In genomic region chr1:157910270-157910669, GRCh38 we compare ENCODE assay signal across 34 cellular contexts.
"Had no signal": no experiment of that assay in that cellular context is flagged by ENCODE, and none has a peak within 500 bp of the region (broad histone marks: within the 10 kb centered on the region; RNA-seq: fewer than 3 reads in every experiment).

No MANE protein-coding gene starts in this region.

- H3K36me3 ChIP-seq: adrenal gland, ascending aorta, brain microvascular endothelial cell, breast epithelium, cardiac muscle cell had no signal

- H3K4me1 ChIP-seq: adrenal gland, ascending aorta, body of pancreas, breast epithelium had no signal

- H3K27me3 ChIP-seq: adrenal gland, ascending aorta, body of pancreas, brain microvascular endothelial cell, breast epithelium, cardiac muscle cell had no signal

- ATAC-seq: activated naive CD4-positive, alpha-beta T cell treated with anti-CD3 and anti-CD28 coated beads, Interleukin-2, amount 50 U/mL, for 72 hours; activated naive CD8-positive, alpha-beta T cell treated with anti-CD3 and anti-CD28 coated beads, Interleukin-2, amount 50 U/mL, for 24 hours; activated T-cell treated with anti-CD3 and anti-CD28 coated beads, Interleukin-2, amount 50 U/mL, for 4 hours; activated T-cell treated with anti-CD3 and anti-CD28 coated beads, Interleukin-2, amount 50 U/mL, for 72 hours; activated T-helper 17 cell treated with anti-CD3 and anti-CD28 coated beads, Interleukin-2, amount 50 U/mL, for 72 hours; body of pancreas had no signal

- DNase-seq: activated effector memory CD4-positive, alpha-beta T cell treated with anti-CD3 and anti-CD28 coated beads, Interleukin-2, amount 50 U/mL, for 16 hours; activated effector memory CD4-positive, alpha-beta T cell treated with Interleukin-2 at 50 U/mL for 16 hours; activated gamma-delta T cell; activated gamma-delta T cell treated with Interleukin-2 at 50 U/mL for 16 hours; activated naive CD4-positive, alpha-beta T cell; activated naive CD4-positive, alpha-beta T cell treated with anti-CD3 and anti-CD28 coated beads for 36 hours; activated naive CD4-positive, alpha-beta T cell treated with anti-CD3 and anti-CD28 coated beads, Interleukin-2, amount 10 ng/mL, durations not matched to agents 7 days and 5 days; activated naive CD4-positive, alpha-beta T cell treated with anti-CD3 and anti-CD28 coated beads, Interleukin-2, amount 50 U/mL, for 16 hours; activated naive CD4-positive, alpha-beta T cell treated with Interleukin-2 at 50 U/mL for 16 hours; activated naive CD8-positive, alpha-beta T cell treated with anti-CD3 and anti-CD28 coated beads for 36 hours; activated naive CD8-positive, alpha-beta T cell treated with anti-CD3 and anti-CD28 coated beads, Interleukin-2, amount 10 ng/mL, durations not matched to agents 7 days and 5 days; activated naive CD8-positive, alpha-beta T cell treated with anti-CD3 and anti-CD28 coated beads, Interleukin-2, amount 50 U/mL, for 24 hours; activated T-cell treated with anti-CD3 and anti-CD28 coated beads, Interleukin-2, amount 50 U/mL, for 1 hour; activated T-cell treated with anti-CD3 and anti-CD28 coated beads, Interleukin-2, amount 50 U/mL, for 24 hours; activated T-cell treated with anti-CD3 and anti-CD28 coated beads, Interleukin-2, amount 50 U/mL, for 4 hours; activated T-cell treated with anti-CD3 and anti-CD28 coated beads, Interleukin-2, amount 50 U/mL, for 48 hours; activated T-cell treated with anti-CD3 and anti-CD28 coated beads, Interleukin-2, amount 50 U/mL, for 72 hours; adrenal gland; amniotic stem cell; amygdala; anterior cingulate cortex; aorta; body of pancreas; brain microvascular endothelial cell; caudate nucleus; central memory CD4-positive, alpha-beta T cell; cerebellar nuclear complex had no signal

- FAIRE-seq: astrocyte, bronchial epithelial cell had no signal

- H3K9me3 ChIP-seq: adrenal gland, ascending aorta had no signal

- H3K27ac ChIP-seq: adrenal gland, ascending aorta, body of pancreas, brain microvascular endothelial cell, breast epithelium, cardiac muscle cell had no signal

- H3K4me3 ChIP-seq: adrenal gland, ascending aorta, body of pancreas, breast epithelium, cardiac muscle cell had no signal
